ENCODE assay signal across 19 cellular contexts in genomic region chr13:76854209-76854608, GRCh38.
"Had no signal": no experiment of that assay in that cellular context is flagged by ENCODE, and none has a peak within 500 bp of the region (broad histone marks: within the 10 kb centered on the region; RNA-seq: fewer than 3 reads in every experiment).

No MANE protein-coding gene starts in this region.

- DNase-seq: activated CD4-positive, alpha-beta T cell treated with anti-CD3 and anti-CD28 coated beads, Interleukin-2, amount 50 U/mL, for 1 hour; activated naive CD4-positive, alpha-beta T cell treated with anti-CD3 and anti-CD28 coated beads, Interleukin-2, amount 10 ng/mL, durations not matched to agents 7 days and 5 days; activated T-cell treated with anti-CD3 and anti-CD28 coated beads for 4 hours; central memory CD4-positive, alpha-beta T cell; effector memory CD4-positive, alpha-beta T cell; hippocampal formation; left ventricle myocardium inferior; mesendoderm; nephron progenitor cell; occipital lobe; SK-N-SH; stimulated activated CD4-positive, alpha-beta T cell treated with anti-CD3 and anti-CD28 coated beads, Interleukin-4, amount 100 ng/mL, for 4 hours; stimulated activated CD8-positive, alpha-beta memory T cell treated with anti-CD3 and anti-CD28 coated beads, Interleukin-4, amount 100 ng/mL, for 48 hours; stimulated activated naive CD8-positive, alpha-beta T cell treated with anti-CD3 and anti-CD28 coated beads, Interleukin-15, Interleukin-2, amounts not matched to agents 100 U/mL and 50 U/mL, for 24 hours; T-cell; T-helper 9 cell; upper lobe of left lung had no signal

- H3K9ac ChIP-seq: SK-N-SH had no signal

- H3K9me2 ChIP-seq: SK-N-SH had no signal

- H3K27ac ChIP-seq: left ventricle myocardium inferior, right atrium auricular region had no signal

- H3K27me3 ChIP-seq: right atrium auricular region, upper lobe of left lung had no signal

- H3K4me3 ChIP-seq: left ventricle myocardium inferior, right atrium auricular region, smooth muscle cell, upper lobe of left lung had no signal

- H3K9me3 ChIP-seq: left ventricle myocardium inferior, right atrium auricular region, SK-N-SH, upper lobe of left lung had no signal

- H3K4me2 ChIP-seq: SK-N-SH, smooth muscle cell had no signal

- H3K4me1 ChIP-seq: right atrium auricular region had no signal

- H3K36me3 ChIP-seq: left ventricle myocardium inferior, right atrium auricular region, upper lobe of left lung had no signal
